Comparison of ENCODE assay signal across 8 cellular contexts in genomic region chr6:27752038-27752885, GRCh38.
DNase-seq lines count a peak whose midpoint lies in the region; ATAC-seq lines count a peak whose summit lies in the region.

No MANE protein-coding gene starts in this region.

- peak overlapping the region; percentile 81 to 86 for H3K4me3 ChIP-seq in esophagus (ENCODE audit: low read depth in 1 of 2, low read length in 2 of 2)
- peak overlapping the region; percentile 74 to 93 for H3K4me3 ChIP-seq in mucosa of rectum (ENCODE audit: low read length in 2 of 2)
- peak overlapping the region; percentile 93 to 98 for H3K4me3 ChIP-seq in stomach smooth muscle (ENCODE audit: low read length in 2 of 2)

- no peaks in the 10 kb centered on the region for H3K9me3 ChIP-seq in esophagus (ENCODE audit: control insufficient read depth in 2 of 2, insufficient read depth in 1 of 2, low read depth in 1 of 2, low read length in 1 of 2)
- H3K9me3 ChIP-seq in mucosa of rectum (ENCODE audit: control insufficient read depth in 2 of 2, low read length in 2 of 2) = no peaks in the 10 kb centered on the region
- H3K9me3 ChIP-seq in stomach smooth muscle (ENCODE audit: control insufficient read depth in 2 of 2, low read length in 2 of 2) = no peaks in the 10 kb centered on the region

- DNase-seq in C1 segment of cervical spinal cord (lab: John Stamatoyannopoulos, UW) (peak in 11 of 14 donors; percentile 3 to 81 (median 23)), HuH-7 (ENCODE audit: low spot score) (peak; percentile 24), NOMO-1 treated with DMSO at 0.1 percent for 48 hours (lab: John Stamatoyannopoulos, UW; ENCODE audit: unreplicated experiment) (peak; percentile 80)
- peak; percentile 35 for DNase-seq in activated CD8-positive, alpha-beta memory T cell treated with anti-CD3 and anti-CD28 coated beads, Interleukin-2, amount 50 U/mL, for 4 hours

- H3K9ac ChIP-seq in mucosa of rectum (ENCODE audit: low read depth in 1 of 2, low read length in 2 of 2) (peak overlapping the region; percentile 80 to 95), stomach smooth muscle (ENCODE audit: low read length in 2 of 2) (peak overlapping the region; percentile 80 to 87)

- 7 to 9% methylated on average over 23 to 24 of the region's 24 CpGs for WGBS in esophagus, 2 donors

- peaks cover 0 to 3% of the 10 kb centered on the region in 2 donors for H3K4me1 ChIP-seq in esophagus (ENCODE audit: control insufficient read depth in 2 of 2, insufficient read depth in 2 of 2, low read length in 1 of 2)
- H3K4me1 ChIP-seq in mucosa of rectum (ENCODE audit: control insufficient read depth in 2 of 2, insufficient read depth in 2 of 2, low read length in 2 of 2) = peaks cover 0 to 7% of the 10 kb centered on the region in 2 donors
- peaks cover 2% of the 10 kb centered on the region for H3K4me1 ChIP-seq in stomach smooth muscle (ENCODE audit: control insufficient read depth, insufficient read depth, low read length)

- H3K27ac ChIP-seq in esophagus (ENCODE audit: low read depth in 2 of 2, low read length in 1 of 2) (peak overlapping the region; percentile 55 to 87), mucosa of rectum (ENCODE audit: low read depth in 2 of 2, low read length in 2 of 2) (peak overlapping the region; percentile 86 to 96), stomach smooth muscle (ENCODE audit: low read length) (peak overlapping the region; percentile 32)

- H3K36me3 ChIP-seq in esophagus (ENCODE audit: control insufficient read depth in 2 of 2, insufficient read depth in 2 of 2, low read length in 1 of 2) (no peaks in the 10 kb centered on the region), mucosa of rectum (ENCODE audit: control insufficient read depth in 2 of 2, insufficient read depth in 2 of 2, low read length in 2 of 2) (no peaks in the 10 kb centered on the region), stomach smooth muscle (ENCODE audit: control insufficient read depth in 2 of 2, insufficient read depth in 2 of 2, low read length in 2 of 2) (no peaks in the 10 kb centered on the region)

- no peaks in the 10 kb centered on the region for H3K27me3 ChIP-seq in esophagus (ENCODE audit: control insufficient read depth in 1 of 2, insufficient read depth in 2 of 2, low read length in 2 of 2)
- H3K27me3 ChIP-seq in mucosa of rectum (ENCODE audit: control insufficient read depth in 2 of 2, insufficient read depth in 2 of 2, low read length in 2 of 2) = no peaks in the 10 kb centered on the region
- H3K27me3 ChIP-seq in stomach smooth muscle (ENCODE audit: control insufficient read depth in 1 of 2, insufficient read depth in 2 of 2, low read length in 2 of 2) = peaks cover 8 to 15% of the 10 kb centered on the region in 2 donors

- peak; percentile 37 for ATAC-seq in GM19397 (IDR thresholded peaks at IDR 0.05; ENCODE audit: unreplicated experiment)

Comparison
In these comparisons a context has a peak if more than half of its experiments do, and no peak if none do; other contexts are left out.
1. Peak in every context shown above with its lines: DNase-seq, ATAC-seq, H3K4me3 ChIP-seq and H3K27ac ChIP-seq.
2. DNase-seq: peak in every context shown above with its lines; median percentile 80 in NOMO-1 treated with DMSO at 0.1 percent for 48 hours; 35 in activated CD8-positive, alpha-beta memory T cell treated with anti-CD3 and anti-CD28 coated beads, Interleukin-2, amount 50 U/mL, for 4 hours; 24 in HuH-7; 23 in C1 segment of cervical spinal cord.
3. H3K27ac ChIP-seq: peak in every context shown above with its lines; median percentile 91 in mucosa of rectum; 71 in esophagus; 32 in stomach smooth muscle.